Comparison of ENCODE assay signal across 8 cellular contexts in genomic region chr19:9309139-9309973, GRCh38. TPM values are rescaled to one million over a fixed set of nuclear protein-coding genes. Genes with fewer than 3 reads are reported as not detected.
DNase-seq lines count a peak whose midpoint lies in the region; ATAC-seq and TF ChIP-seq lines count a peak whose summit lies in the region.

Gene ZNF699, minus strand, starts transcription at chr19:9309838. Its CDS starts 4,719 bp downstream, at chr19:9305119.

- ATAC-seq in GM19043 (IDR thresholded peaks at IDR 0.05; ENCODE audit: low read depth, unreplicated experiment) (peak; percentile 82), HG03354 (IDR thresholded peaks at IDR 0.05; ENCODE audit: poor library complexity, severe bottlenecking, unreplicated experiment) (peak; percentile 92)

- peaks cover 25% of the 10 kb centered on the region for H3K4me1 Mint-ChIP-seq in chondrocyte (ENCODE audit: low read depth)

- H3K36me3 Mint-ChIP-seq in chondrocyte (ENCODE audit: low read depth): peaks cover 15% of the 10 kb centered on the region

- no peaks in the 10 kb centered on the region for H3K27me3 Mint-ChIP-seq in chondrocyte (ENCODE audit: low read depth)

- peak within 1 kb of the TSS; percentile 96 for H3K4me3 Mint-ChIP-seq in chondrocyte (ENCODE audit: unreplicated experiment)

- H3K9me3 Mint-ChIP-seq in chondrocyte (ENCODE audit: low read depth): peaks cover 22% of the 10 kb centered on the region

- H3K4me3 ChIP-seq in AG10803 (ENCODE audit: low read length): peak within 1 kb of the TSS; percentile 96

- DNase-seq in AG10803 (ENCODE audit: low read depth) (peak; percentile 97), NCI-H446 (lab: John Stamatoyannopoulos, UW) (peak; percentile 99), chondrocyte (ENCODE audit: low spot score) (peak; percentile 99), kidney tubule cell (ENCODE audit: low spot score) (peak; percentile 97)
- DNase-seq in activated CD4-positive, alpha-beta T cell treated with anti-CD3 and anti-CD28 coated beads for 24 hours (ENCODE audit: low read depth in 2 of 2): peak; percentile 98
- DNase-seq in stimulated activated CD4-positive, alpha-beta T cell treated with anti-CD3 and anti-CD28 coated beads, Interleukin-1b, Interleukin-23, amount 100 ng/mL, for 1 hour (ENCODE audit: low read depth in 2 of 2): peak; percentile 96 to 97

- H3K27ac Mint-ChIP-seq in chondrocyte (ENCODE audit: unreplicated experiment): peak within 1 kb of the TSS; percentile 95

- no peak for TF ChIP-seq CTCF in AG10803 (conservative IDR thresholded peaks at IDR 0.05; ENCODE audit: low read length)
- peak; percentile 20 for TF ChIP-seq CTCF in chondrocyte (IDR thresholded peaks at IDR 0.05)

RNA-seq across cellular contexts. Expression of gene ZNF699, which starts in this region (rescaled TPM):
- total RNA-seq in chondrocyte: 6.9 to 12.2 TPM (median 10.5 TPM) in 3 replicates

Comparison
In these comparisons a context has a peak if more than half of its experiments do, and no peak if none do; other contexts are left out.
1. Peak in every context shown above with its lines: DNase-seq, ATAC-seq and H3K4me3 ChIP-seq.